ENCODE assay signal across 33 cellular contexts in genomic region chr6:116648161-116648560, GRCh38. TPM values are rescaled to one million over a fixed set of nuclear protein-coding genes. Genes with fewer than 3 reads are reported as not detected.
A peak's percentile ranks its signal among the peaks of the same experiment; 100 is the strongest.
DNase-seq lines count a peak whose midpoint lies in the region; ATAC-seq, FAIRE-seq and TF ChIP-seq lines count a peak whose summit lies in the region.
"Had no signal": no experiment of that assay in that cellular context is flagged by ENCODE, and none has a peak within 500 bp of the region (broad histone marks: within the 10 kb centered on the region; RNA-seq: fewer than 3 reads in every experiment).

No MANE protein-coding gene starts in this region.

- no peaks in the 10 kb centered on the region for H3K27me3 Mint-ChIP-seq in nephron (ENCODE audit: low read depth)
- H3K27me3 Mint-ChIP-seq: activated naive CD8-positive, alpha-beta T cell treated with anti-CD3 and anti-CD28 coated beads, Interleukin-2, amount 10 ng/mL, durations not matched to agents 7 days and 5 days; stimulated activated naive B cell treated with anti-CD40 and anti-IgM and Interleukin-4, amounts not matched to agents 10 μg/mL and 1 μg/mL and 100 μg/mL, for 72 hours had no signal

- H3K79me2 ChIP-seq in fibroblast of lung (ENCODE audit: control insufficient read depth, insufficient read depth, low read length): no peaks in the 10 kb centered on the region

- ATAC-seq in HG02970 (IDR thresholded peaks at IDR 0.05; ENCODE audit: low FRiP score, unreplicated experiment): no peak
- ATAC-seq in GM21360 (IDR thresholded peaks at IDR 0.05; ENCODE audit: unreplicated experiment): no peak
- ATAC-seq: lower lobe of right lung; Right ventricle myocardium inferior; stimulated activated naive B cell treated with anti-CD40 and anti-IgM and Interleukin-4, amounts not matched to agents 10 μg/mL and 1 μg/mL and 100 μg/mL, for 72 hours; upper lobe of right lung had no signal

- DNase-seq in astrocyte of the hippocampus (ENCODE audit: low read depth, low spot score): peak; percentile 34
- peak; percentile 33 to 60 for DNase-seq in fibroblast of lung (ENCODE audit: low read depth in 2 of 2)
- no peak for DNase-seq in germinal center (ENCODE audit: low spot score)
- no peak for DNase-seq in H54 (ENCODE audit: insufficient read length, low spot score)
- DNase-seq: activated CD4-positive, alpha-beta T cell treated with anti-CD3 and anti-CD28 coated beads for 48 hours; activated CD8-positive, alpha-beta memory T cell treated with anti-CD3 and anti-CD28 coated beads for 24 hours; activated effector memory CD4-positive, alpha-beta T cell treated with Interleukin-2 at 50 U/mL for 16 hours; activated naive CD8-positive, alpha-beta T cell treated with anti-CD3 and anti-CD28 coated beads, Interleukin-2, amount 10 ng/mL, durations not matched to agents 7 days and 5 days; cortex of kidney; endodermal cell; esophagus squamous epithelium; GDM1; HCEC 1CT; lower lobe of right lung; NCI-H1092 treated with DMSO at 0.1 percent for 48 hours; NCI-H187 treated with DMSO at 0.1 percent for 48 hours; NCI-H2171 treated with DMSO at 0.1 percent for 48 hours; NCI-H510A treated with DMSO at 0.1 percent for 48 hours; NK-92 treated with Interleukin-12 subunit alpha and Interleukin-12 subunit beta, amount 100 ng/mL, for 24 hours; PC-9; right lobe of liver; stimulated activated CD4-positive, alpha-beta T cell treated with anti-CD3 and anti-CD28 coated beads, Interleukin-15, amount 100 ng/mL, for 24 hours; stimulated activated naive B cell treated with anti-CD40 and anti-IgM and Interleukin-4, amounts not matched to agents 10 μg/mL and 1 μg/mL and 100 μg/mL, for 72 hours; upper lobe of right lung had no signal

- peaks cover 43% of the 10 kb centered on the region for H3K36me3 Mint-ChIP-seq in nephron (ENCODE audit: low read depth)

- POLR2A ChIA-PET in HEK293 (lab: Yijun Ruan, JAX): no interaction called here

- H3K4me2 ChIP-seq in fibroblast of lung (ENCODE audit: extremely low read depth, insufficient read depth, low read length): no peak overlapping the region
- H3K4me2 ChIP-seq: PC-9 had no signal

- H3K27ac ChIP-seq in HEK293 (ENCODE audit: extremely low read depth, low read depth, low read length) (no peak overlapping the region), fibroblast of lung (ENCODE audit: insufficient read depth, low read length) (no peak overlapping the region)
- H3K27ac ChIP-seq: esophagus squamous epithelium, lower lobe of right lung, PC-9, right lobe of liver, suprapubic skin, upper lobe of right lung, VCaP had no signal

- H3K4me3 Mint-ChIP-seq in nephron: no peak overlapping the region
- H3K4me3 Mint-ChIP-seq: activated naive CD8-positive, alpha-beta T cell treated with anti-CD3 and anti-CD28 coated beads, Interleukin-2, amount 10 ng/mL, durations not matched to agents 7 days and 5 days; endodermal cell; stimulated activated naive B cell treated with anti-CD40 and anti-IgM and Interleukin-4, amounts not matched to agents 10 μg/mL and 1 μg/mL and 100 μg/mL, for 72 hours had no signal

- peaks cover 3% of the 10 kb centered on the region for H3K9me3 Mint-ChIP-seq in nephron
- H3K9me3 Mint-ChIP-seq: activated naive CD8-positive, alpha-beta T cell treated with anti-CD3 and anti-CD28 coated beads, Interleukin-2, amount 10 ng/mL, durations not matched to agents 7 days and 5 days; stimulated activated naive B cell treated with anti-CD40 and anti-IgM and Interleukin-4, amounts not matched to agents 10 μg/mL and 1 μg/mL and 100 μg/mL, for 72 hours had no signal

- FAIRE-seq in H54 (lab: Jason Lieb, UNC): no peak
- FAIRE-seq: bronchial epithelial cell, keratinocyte had no signal

- peak overlapping the region; percentile 10 to 50 (median 44) for H3K27ac Mint-ChIP-seq in nephron
- H3K27ac Mint-ChIP-seq: activated naive CD8-positive, alpha-beta T cell treated with anti-CD3 and anti-CD28 coated beads, Interleukin-2, amount 10 ng/mL, durations not matched to agents 7 days and 5 days; endodermal cell; stimulated activated naive B cell treated with anti-CD40 and anti-IgM and Interleukin-4, amounts not matched to agents 10 μg/mL and 1 μg/mL and 100 μg/mL, for 72 hours had no signal

- no peak overlapping the region for H3K9ac ChIP-seq in fibroblast of lung (ENCODE audit: insufficient read depth, low read length)

- no peaks in the 10 kb centered on the region for H4K20me1 ChIP-seq in fibroblast of lung (ENCODE audit: control insufficient read depth, extremely low read depth, insufficient read depth, low read length)

- no peaks in the 10 kb centered on the region for H3K27me3 ChIP-seq in fibroblast of lung (ENCODE audit: control insufficient read depth, insufficient read depth, low read length)
- H3K27me3 ChIP-seq: esophagus squamous epithelium, right lobe of liver, suprapubic skin, upper lobe of right lung had no signal

- TF ChIP-seq CTCF in HEK293 (tag by site-specific recombination; IDR thresholded peaks at IDR 0.05): no peak
- no peak for TF ChIP-seq CTCF in fibroblast of lung (conservative IDR thresholded peaks at IDR 0.05 in 1 of 2, IDR thresholded peaks at IDR 0.05 in 1 of 2; ENCODE audit: low read depth in 1 of 2, low read length in 2 of 2)
- no peak for TF ChIP-seq CTCF in nephron (IDR thresholded peaks at IDR 0.05; ENCODE audit: unreplicated experiment in 3 of 3)

- H3K9me3 ChIP-seq in HEK293 (ENCODE audit: control insufficient read depth, insufficient read depth, low read depth, low read length): no peaks in the 10 kb centered on the region
- H3K9me3 ChIP-seq in fibroblast of lung (ENCODE audit: control insufficient read depth, insufficient read depth, low read depth, low read length): no peaks in the 10 kb centered on the region
- H3K9me3 ChIP-seq: esophagus squamous epithelium, lower lobe of right lung, right lobe of liver, suprapubic skin, upper lobe of right lung had no signal

- no peak for TF ChIP-seq POLR2A in H54 (IDR thresholded peaks at IDR 0.05; ENCODE audit: low read depth, low read length)

- CTCF ChIA-PET in HEK293 (lab: Yijun Ruan, JAX): interaction anchor here (0.6 to 2.6 kb wide), 7 partner anchors 10 to 380 kb away, joined by 3 to 7 read pairs (median 4); no protein-coding TSS in a partner anchor

- H3K4me3 ChIP-seq in HEK293 (ENCODE audit: low read depth, low read length): no peak overlapping the region
- H3K4me3 ChIP-seq in fibroblast of lung (replicated peaks in 1 of 4; ENCODE audit: control extremely low read depth in 1 of 4, insufficient read depth in 1 of 4, low read depth in 3 of 4, low read length in 4 of 4): no peak overlapping the region
- H3K4me3 ChIP-seq: esophagus squamous epithelium, lower lobe of right lung, PC-9, right lobe of liver, suprapubic skin, upper lobe of right lung had no signal

- H3K4me1 Mint-ChIP-seq in nephron: peaks cover 4% of the 10 kb centered on the region
- H3K4me1 Mint-ChIP-seq: endodermal cell; stimulated activated naive B cell treated with anti-CD40 and anti-IgM and Interleukin-4, amounts not matched to agents 10 μg/mL and 1 μg/mL and 100 μg/mL, for 72 hours had no signal

- H3K36me3 ChIP-seq in HEK293 (ENCODE audit: control insufficient read depth in 2 of 2, insufficient read depth in 1 of 2, low read length in 2 of 2) (peaks cover 15 to 47% of the 10 kb centered on the region in 2 experiments), fibroblast of lung (ENCODE audit: control insufficient read depth, insufficient read depth, low read length) (peaks cover 3% of the 10 kb centered on the region)

- H3K4me1 ChIP-seq in HEK293 (ENCODE audit: control insufficient read depth, insufficient read depth, low read length) (peaks cover 11% of the 10 kb centered on the region), fibroblast of lung (ENCODE audit: control insufficient read depth, extremely low read depth, insufficient read depth, low read length) (no peaks in the 10 kb centered on the region)
- H3K4me1 ChIP-seq: esophagus squamous epithelium, lower lobe of right lung, right lobe of liver, suprapubic skin, upper lobe of right lung had no signal

- H2AFZ ChIP-seq in fibroblast of lung (ENCODE audit: low read length): no peak overlapping the region
- H2AFZ ChIP-seq: PC-9 had no signal

TF ChIP-seq in HEK293, 187 proteins besides CTCF, POLR2A, EP300 and RAD21 (continues in another document):
- TF ChIP-seq FEZF1 (tag by site-specific recombination; IDR thresholded peaks at IDR 0.05): peak; percentile 50; the same call in 1 of the 2 replicates
- TF ChIP-seq SCRT2 (tag by site-specific recombination; IDR thresholded peaks at IDR 0.05): no peak
- TF ChIP-seq KLF7 (tag by site-specific recombination; IDR thresholded peaks at IDR 0.05; ENCODE audit: borderline replicate concordance): no peak
- 0 out of 2 replicates have a peak, but pooled peaks have one; percentile 26 for TF ChIP-seq ZNF549 (tag by site-specific recombination; IDR thresholded peaks at IDR 0.05)
- TF ChIP-seq ZNF544 (tag by site-specific recombination; IDR thresholded peaks at IDR 0.05): no peak
- no peak for TF ChIP-seq ZNF423 (tag by site-specific recombination; IDR thresholded peaks at IDR 0.05)
- no peak for TF ChIP-seq ZNF670 (tag by site-specific recombination; IDR thresholded peaks at IDR 0.05; ENCODE audit: low read depth)
- peak; percentile 59; the same call in 1 of the 2 replicates for TF ChIP-seq ZNF843 (tag by site-specific recombination; IDR thresholded peaks at IDR 0.05)
- no peak for TF ChIP-seq ZFP37 (tag by site-specific recombination; IDR thresholded peaks at IDR 0.05)
- TF ChIP-seq ZNF433 (tag by site-specific recombination; IDR thresholded peaks at IDR 0.05; ENCODE audit: low read depth): no peak

RNA-seq across cellular contexts. Expression of gene ZUP1, which starts 20.4 kb away (rescaled TPM):
- total RNA-seq in fibroblast of lung: 16.9 and 17.0 TPM in 2 replicates
- polyA plus RNA-seq in fibroblast of lung: 6.7 and 10.0 TPM in 2 replicates
- polyA plus RNA-seq in fibroblast of lung (2012): 5.3 and 5.7 TPM in 2 replicates
- 5.6 TPM in 1 of 2 replicates, not detected in the other for polyA minus RNA-seq in fibroblast of lung (ENCODE audit: low replicate concordance)

RNA-seq across cellular contexts. Expression of gene RSPH4A, which starts 31.9 kb away (rescaled TPM):
- under 0.01 and 0.17 TPM in 2 replicates for total RNA-seq in fibroblast of lung
- polyA plus RNA-seq in fibroblast of lung: 0.14 and 0.18 TPM in 2 replicates
- 0.07 and 0.19 TPM in 2 replicates for polyA plus RNA-seq in fibroblast of lung (2012)
- polyA minus RNA-seq in fibroblast of lung (ENCODE audit: low replicate concordance): not detected in 2 replicates
- total RNA-seq: Right ventricle myocardium inferior had no signal

RNA-seq across cellular contexts. Expression of gene KPNA5, which starts 32.9 kb away (rescaled TPM):
- 10.0 and 11.6 TPM in 2 replicates for total RNA-seq in fibroblast of lung
- polyA plus RNA-seq in fibroblast of lung: 5.2 and 7.9 TPM in 2 replicates
- polyA plus RNA-seq in fibroblast of lung (2012): 3.2 and 5.2 TPM in 2 replicates
- 0.78 TPM in 1 of 2 replicates, not detected in the other for polyA minus RNA-seq in fibroblast of lung (ENCODE audit: low replicate concordance)

Comparison
In these comparisons a context has a peak if more than half of its experiments do, and no peak if none do; other contexts are left out.
1. DNase-seq: peak in astrocyte of the hippocampus (single experiment) and fibroblast of lung (2 of 2); none in germinal center (single experiment) and H54 (single experiment).